In the genomic region with DNA sequence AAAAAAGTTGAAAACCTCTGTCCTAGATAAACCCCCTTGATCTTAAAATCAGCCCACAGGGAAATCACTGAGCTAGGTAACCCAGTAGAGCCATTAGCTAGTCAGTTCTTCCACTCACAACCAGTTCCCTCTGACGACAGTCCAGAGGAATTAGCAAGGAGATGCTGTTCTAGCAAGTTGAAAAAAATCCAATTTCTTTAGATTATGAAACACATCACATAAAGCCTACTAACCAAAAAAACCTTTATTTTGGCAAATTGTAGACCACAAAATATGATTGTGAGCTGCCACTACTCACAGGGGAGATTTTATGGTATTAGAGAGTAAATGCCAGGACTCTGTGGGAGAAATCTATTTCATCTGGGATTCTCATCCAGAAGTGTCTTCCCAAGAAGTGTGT, we compare ENCODE assay signal across 18 cellular contexts. TPM values are rescaled to one million over a fixed set of nuclear protein-coding genes. Genes with fewer than 3 reads are reported as not detected.
"Had no signal": no experiment of that assay in that cellular context is flagged by ENCODE, and none has a peak within 500 bp of the region (broad histone marks: within the 10 kb centered on the region; RNA-seq: fewer than 3 reads in every experiment).

No MANE protein-coding gene starts in this region.

- H3K9me3 ChIP-seq: esophagus squamous epithelium, gastroesophageal sphincter, ovary, right atrium auricular region, tibial artery, upper lobe of left lung, vagina had no signal

- H3K4me1 ChIP-seq: esophagus squamous epithelium, gastroesophageal sphincter, right atrium auricular region, tibial artery, upper lobe of left lung, vagina had no signal

- H3K4me3 ChIP-seq: esophagus squamous epithelium, gastroesophageal sphincter, ovary, right atrium auricular region, smooth muscle cell, tibial artery, upper lobe of left lung, vagina had no signal

- H3K27ac ChIP-seq: esophagus squamous epithelium, gastroesophageal sphincter, ovary, right atrium auricular region, tibial artery, upper lobe of left lung, vagina had no signal

- ATAC-seq: gastroesophageal sphincter; left lobe of liver; naive thymus-derived CD4-positive, alpha-beta T cell had no signal

- H3K27me3 ChIP-seq: esophagus squamous epithelium, gastroesophageal sphincter, ovary, right atrium auricular region, tibial artery, upper lobe of left lung, vagina had no signal

- DNase-seq: esophagus squamous epithelium; foreskin fibroblast; glutamatergic neuron; islet precursor cell; mammary epithelial cell; naive thymus-derived CD4-positive, alpha-beta T cell; nephron progenitor cell; ovary; stimulated activated CD4-positive, alpha-beta T cell treated with anti-CD3 and anti-CD28 coated beads, Interleukin-2, amount 100 ng/mL, for 48 hours; stimulated activated naive CD4-positive, alpha-beta T cell treated with Interleukin-2 at 50 U/mL for 16 hours; tibial artery; upper lobe of left lung had no signal

- H3K36me3 ChIP-seq: esophagus squamous epithelium, gastroesophageal sphincter, ovary, right atrium auricular region, tibial artery, upper lobe of left lung, vagina had no signal

RNA-seq across cellular contexts. Expression of a gene that starts 22.6 kb away (rescaled TPM):
- total RNA-seq: mononuclear cell had no signal
- polyA plus RNA-seq: naive thymus-derived CD4-positive, alpha-beta T cell had no signal
